Comparison of ENCODE assay signal across 1 cellular context in the genomic region with DNA sequence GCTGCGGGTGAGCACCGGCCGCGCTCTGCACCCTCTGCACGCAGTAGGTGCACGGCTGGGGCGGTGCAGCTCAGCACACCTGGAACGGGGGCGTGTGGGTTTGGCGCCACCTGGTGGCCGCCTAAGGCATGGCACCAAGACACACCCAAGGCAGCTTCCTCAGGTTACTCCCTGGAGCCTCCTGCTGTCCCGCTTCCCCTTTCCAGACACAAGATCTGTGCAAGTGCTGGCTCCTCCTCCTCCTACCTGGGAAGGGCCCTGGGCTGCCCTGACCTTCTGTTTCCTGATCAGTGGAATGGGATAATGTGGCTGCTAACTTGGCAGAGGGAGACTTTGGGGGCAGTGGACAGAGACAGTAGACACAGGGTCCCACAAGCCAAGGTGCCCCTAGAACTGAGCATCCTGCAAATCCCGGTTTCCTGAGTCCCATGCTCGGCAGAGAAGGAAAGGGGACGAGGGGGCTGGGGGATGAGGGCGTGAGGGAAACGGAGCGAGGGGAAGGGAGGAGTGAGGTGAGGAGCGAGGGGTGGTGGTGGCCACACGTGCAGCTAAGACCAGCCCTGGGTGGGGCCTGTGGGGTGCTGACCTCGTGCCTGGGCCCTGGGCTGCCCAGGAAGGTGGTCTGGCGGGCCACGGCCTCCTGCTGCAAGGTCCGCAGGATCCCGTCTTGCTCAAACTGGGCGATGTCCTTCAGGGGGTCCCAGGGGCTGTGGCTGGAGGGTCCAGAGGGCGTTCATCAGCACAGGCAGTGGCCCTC.
TF ChIP-seq lines count a peak whose summit lies in the region.

No MANE protein-coding gene starts in this region.

TF ChIP-seq in GM12878, 131 proteins besides CTCF, POLR2A, EP300 and RAD21 (continued from another document and continues in another):
- 0 out of 2 replicates have a peak, but pooled peaks have one; percentile 91 for TF ChIP-seq WRNIP1 (IDR thresholded peaks at IDR 0.05; ENCODE audit: borderline replicate concordance, low read depth, low read length)
- TF ChIP-seq SRF (IDR thresholded peaks at IDR 0.05; ENCODE audit: low read depth in 2 of 2, low read length in 2 of 2) = no peak
- peak in 1 of 2 experiments; percentile 55; a peak in 1 of 3 replicates for TF ChIP-seq EGR1 (IDR thresholded peaks at IDR 0.05; ENCODE audit: borderline replicate concordance in 1 of 2, low read depth in 2 of 2, low read length in 2 of 2)
- TF ChIP-seq, protein P1, sequence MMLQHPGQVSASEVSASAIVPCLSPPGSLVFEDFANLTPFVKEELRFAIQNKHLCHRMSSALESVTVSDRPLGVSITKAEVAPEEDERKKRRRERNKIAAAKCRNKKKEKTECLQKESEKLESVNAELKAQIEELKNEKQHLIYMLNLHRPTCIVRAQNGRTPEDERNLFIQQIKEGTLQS (IDR thresholded peaks at IDR 0.05; ENCODE audit: borderline replicate concordance, extremely low read depth, low read depth, low read length) = no peak
- TF ChIP-seq ZNF24 (IDR thresholded peaks at IDR 0.05) = no peak
- TF ChIP-seq ZBED1 (IDR thresholded peaks at IDR 0.05; ENCODE audit: borderline replicate concordance) = no peak
- TF ChIP-seq CREM (IDR thresholded peaks at IDR 0.05; ENCODE audit: low read depth) = no peak
- TF ChIP-seq SUPT20H (IDR thresholded peaks at IDR 0.05; ENCODE audit: borderline replicate concordance, control insufficient read depth, low read depth, low read length) = no peak
- no peak for TF ChIP-seq ZNF622 (IDR thresholded peaks at IDR 0.05)
- no peak for TF ChIP-seq ZNF217 (IDR thresholded peaks at IDR 0.05)
- TF ChIP-seq HCFC1 (IDR thresholded peaks at IDR 0.05; ENCODE audit: low read length) = 0 out of 2 replicates have a peak, but pooled peaks have one; percentile 35
- TF ChIP-seq FOXK2 (IDR thresholded peaks at IDR 0.05) = no peak
- TF ChIP-seq CEBPB (IDR thresholded peaks at IDR 0.05; ENCODE audit: borderline replicate concordance in 1 of 2, low read depth in 2 of 2, low read length in 2 of 2) = no peak
- TF ChIP-seq, protein P2, sequence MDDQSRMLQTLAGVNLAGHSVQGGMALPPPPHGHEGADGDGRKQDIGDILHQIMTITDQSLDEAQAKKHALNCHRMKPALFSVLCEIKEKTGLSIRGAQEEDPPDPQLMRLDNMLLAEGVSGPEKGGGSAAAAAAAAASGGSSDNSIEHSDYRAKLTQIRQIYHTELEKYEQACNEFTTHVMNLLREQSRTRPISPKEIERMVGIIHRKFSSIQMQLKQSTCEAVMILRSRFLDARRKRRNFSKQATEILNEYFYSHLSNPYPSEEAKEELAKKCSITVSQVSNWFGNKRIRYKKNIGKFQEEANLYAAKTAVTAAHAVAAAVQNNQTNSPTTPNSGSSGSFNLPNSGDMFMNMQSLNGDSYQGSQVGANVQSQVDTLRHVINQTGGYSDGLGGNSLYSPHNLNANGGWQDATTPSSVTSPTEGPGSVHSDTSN (IDR thresholded peaks at IDR 0.05; ENCODE audit: insufficient replicate concordance, low read depth, low read length) = no peak
- TF ChIP-seq, protein P3, sequence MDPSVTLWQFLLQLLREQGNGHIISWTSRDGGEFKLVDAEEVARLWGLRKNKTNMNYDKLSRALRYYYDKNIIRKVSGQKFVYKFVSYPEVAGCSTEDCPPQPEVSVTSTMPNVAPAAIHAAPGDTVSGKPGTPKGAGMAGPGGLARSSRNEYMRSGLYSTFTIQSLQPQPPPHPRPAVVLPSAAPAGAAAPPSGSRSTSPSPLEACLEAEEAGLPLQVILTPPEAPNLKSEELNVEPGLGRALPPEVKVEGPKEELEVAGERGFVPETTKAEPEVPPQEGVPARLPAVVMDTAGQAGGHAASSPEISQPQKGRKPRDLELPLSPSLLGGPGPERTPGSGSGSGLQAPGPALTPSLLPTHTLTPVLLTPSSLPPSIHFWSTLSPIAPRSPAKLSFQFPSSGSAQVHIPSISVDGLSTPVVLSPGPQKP (IDR thresholded peaks at IDR 0.05; ENCODE audit: low read depth, low read length) = no peak
- TF ChIP-seq HDGF (IDR thresholded peaks at IDR 0.05) = no peak
- TF ChIP-seq, protein P4, sequence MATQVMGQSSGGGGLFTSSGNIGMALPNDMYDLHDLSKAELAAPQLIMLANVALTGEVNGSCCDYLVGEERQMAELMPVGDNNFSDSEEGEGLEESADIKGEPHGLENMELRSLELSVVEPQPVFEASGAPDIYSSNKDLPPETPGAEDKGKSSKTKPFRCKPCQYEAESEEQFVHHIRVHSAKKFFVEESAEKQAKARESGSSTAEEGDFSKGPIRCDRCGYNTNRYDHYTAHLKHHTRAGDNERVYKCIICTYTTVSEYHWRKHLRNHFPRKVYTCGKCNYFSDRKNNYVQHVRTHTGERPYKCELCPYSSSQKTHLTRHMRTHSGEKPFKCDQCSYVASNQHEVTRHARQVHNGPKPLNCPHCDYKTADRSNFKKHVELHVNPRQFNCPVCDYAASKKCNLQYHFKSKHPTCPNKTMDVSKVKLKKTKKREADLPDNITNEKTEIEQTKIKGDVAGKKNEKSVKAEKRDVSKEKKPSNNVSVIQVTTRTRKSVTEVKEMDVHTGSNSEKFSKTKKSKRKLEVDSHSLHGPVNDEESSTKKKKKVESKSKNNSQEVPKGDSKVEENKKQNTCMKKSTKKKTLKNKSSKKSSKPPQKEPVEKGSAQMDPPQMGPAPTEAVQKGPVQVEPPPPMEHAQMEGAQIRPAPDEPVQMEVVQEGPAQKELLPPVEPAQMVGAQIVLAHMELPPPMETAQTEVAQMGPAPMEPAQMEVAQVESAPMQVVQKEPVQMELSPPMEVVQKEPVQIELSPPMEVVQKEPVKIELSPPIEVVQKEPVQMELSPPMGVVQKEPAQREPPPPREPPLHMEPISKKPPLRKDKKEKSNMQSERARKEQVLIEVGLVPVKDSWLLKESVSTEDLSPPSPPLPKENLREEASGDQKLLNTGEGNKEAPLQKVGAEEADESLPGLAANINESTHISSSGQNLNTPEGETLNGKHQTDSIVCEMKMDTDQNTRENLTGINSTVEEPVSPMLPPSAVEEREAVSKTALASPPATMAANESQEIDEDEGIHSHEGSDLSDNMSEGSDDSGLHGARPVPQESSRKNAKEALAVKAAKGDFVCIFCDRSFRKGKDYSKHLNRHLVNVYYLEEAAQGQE (IDR thresholded peaks at IDR 0.05; ENCODE audit: low read depth, low read length) = no peak
- TF ChIP-seq CHD2 (IDR thresholded peaks at IDR 0.05; ENCODE audit: borderline replicate concordance, low read depth, low read length) = 0 out of 2 replicates have a peak, but pooled peaks have one; percentile 30
- peak; percentile 69 for TF ChIP-seq SPI1 (IDR thresholded peaks at IDR 0.05; ENCODE audit: borderline replicate concordance, insufficient read depth, low read depth, low read length)
- TF ChIP-seq CBX5 (IDR thresholded peaks at IDR 0.05; ENCODE audit: low read depth) = no peak
- TF ChIP-seq, protein P5, sequence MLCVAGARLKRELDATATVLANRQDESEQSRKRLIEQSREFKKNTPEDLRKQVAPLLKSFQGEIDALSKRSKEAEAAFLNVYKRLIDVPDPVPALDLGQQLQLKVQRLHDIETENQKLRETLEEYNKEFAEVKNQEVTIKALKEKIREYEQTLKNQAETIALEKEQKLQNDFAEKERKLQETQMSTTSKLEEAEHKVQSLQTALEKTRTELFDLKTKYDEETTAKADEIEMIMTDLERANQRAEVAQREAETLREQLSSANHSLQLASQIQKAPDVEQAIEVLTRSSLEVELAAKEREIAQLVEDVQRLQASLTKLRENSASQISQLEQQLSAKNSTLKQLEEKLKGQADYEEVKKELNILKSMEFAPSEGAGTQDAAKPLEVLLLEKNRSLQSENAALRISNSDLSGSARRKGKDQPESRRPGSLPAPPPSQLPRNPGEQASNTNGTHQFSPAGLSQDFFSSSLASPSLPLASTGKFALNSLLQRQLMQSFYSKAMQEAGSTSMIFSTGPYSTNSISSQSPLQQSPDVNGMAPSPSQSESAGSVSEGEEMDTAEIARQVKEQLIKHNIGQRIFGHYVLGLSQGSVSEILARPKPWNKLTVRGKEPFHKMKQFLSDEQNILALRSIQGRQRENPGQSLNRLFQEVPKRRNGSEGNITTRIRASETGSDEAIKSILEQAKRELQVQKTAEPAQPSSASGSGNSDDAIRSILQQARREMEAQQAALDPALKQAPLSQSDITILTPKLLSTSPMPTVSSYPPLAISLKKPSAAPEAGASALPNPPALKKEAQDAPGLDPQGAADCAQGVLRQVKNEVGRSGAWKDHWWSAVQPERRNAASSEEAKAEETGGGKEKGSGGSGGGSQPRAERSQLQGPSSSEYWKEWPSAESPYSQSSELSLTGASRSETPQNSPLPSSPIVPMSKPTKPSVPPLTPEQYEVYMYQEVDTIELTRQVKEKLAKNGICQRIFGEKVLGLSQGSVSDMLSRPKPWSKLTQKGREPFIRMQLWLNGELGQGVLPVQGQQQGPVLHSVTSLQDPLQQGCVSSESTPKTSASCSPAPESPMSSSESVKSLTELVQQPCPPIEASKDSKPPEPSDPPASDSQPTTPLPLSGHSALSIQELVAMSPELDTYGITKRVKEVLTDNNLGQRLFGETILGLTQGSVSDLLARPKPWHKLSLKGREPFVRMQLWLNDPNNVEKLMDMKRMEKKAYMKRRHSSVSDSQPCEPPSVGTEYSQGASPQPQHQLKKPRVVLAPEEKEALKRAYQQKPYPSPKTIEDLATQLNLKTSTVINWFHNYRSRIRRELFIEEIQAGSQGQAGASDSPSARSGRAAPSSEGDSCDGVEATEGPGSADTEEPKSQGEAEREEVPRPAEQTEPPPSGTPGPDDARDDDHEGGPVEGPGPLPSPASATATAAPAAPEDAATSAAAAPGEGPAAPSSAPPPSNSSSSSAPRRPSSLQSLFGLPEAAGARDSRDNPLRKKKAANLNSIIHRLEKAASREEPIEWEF (IDR thresholded peaks at IDR 0.05; ENCODE audit: insufficient replicate concordance, low read depth, low read length) = no peak
- 0 out of 3 replicates have a peak, but pooled peaks have one; percentile 18 for TF ChIP-seq POU2F2 (IDR thresholded peaks at IDR 0.05; ENCODE audit: borderline replicate concordance, low read depth, low read length)
- TF ChIP-seq TAF1 (IDR thresholded peaks at IDR 0.05; ENCODE audit: borderline replicate concordance, low read depth, low read length) = no peak
- no peak for TF ChIP-seq RAD51 (IDR thresholded peaks at IDR 0.05)
- TF ChIP-seq BHLHE40 (IDR thresholded peaks at IDR 0.05; ENCODE audit: borderline replicate concordance in 1 of 2, low read depth in 2 of 2, low read length in 1 of 2) = peak; percentile 28 to 47; a peak in 2 of 4 replicates
- TF ChIP-seq IKZF1 (conservative IDR thresholded peaks at IDR 0.05) = peak; percentile 50; the same call in 1 of the 2 replicates
- TF ChIP-seq ZNF207 (IDR thresholded peaks at IDR 0.05; ENCODE audit: borderline replicate concordance) = peak; percentile 75; the same call in 1 of the 2 replicates
- TF ChIP-seq RFX5 (IDR thresholded peaks at IDR 0.05; ENCODE audit: low read depth, low read length) = no peak
- no peak for TF ChIP-seq CHD1 (IDR thresholded peaks at IDR 0.05; ENCODE audit: low read depth, low read length)
- TF ChIP-seq GATAD2B (conservative IDR thresholded peaks at IDR 0.05; ENCODE audit: low read depth) = 0 out of 2 replicates have a peak, but pooled peaks have one; percentile 22
- TF ChIP-seq TCF3 (IDR thresholded peaks at IDR 0.05; ENCODE audit: borderline replicate concordance, insufficient read depth, low read depth, low read length) = peak; percentile 78; the same call in 1 of the 2 replicates
- TF ChIP-seq PML (IDR thresholded peaks at IDR 0.05; ENCODE audit: low read length) = no peak
- TF ChIP-seq CBFB (IDR thresholded peaks at IDR 0.05; ENCODE audit: low read depth) = no peak
- TF ChIP-seq STAT1 (conservative IDR thresholded peaks at IDR 0.05) = 0 out of 2 replicates have a peak, but pooled peaks have one; percentile 44
- TF ChIP-seq NR2C1 (IDR thresholded peaks at IDR 0.05) = no peak
- TF ChIP-seq, protein P6, sequence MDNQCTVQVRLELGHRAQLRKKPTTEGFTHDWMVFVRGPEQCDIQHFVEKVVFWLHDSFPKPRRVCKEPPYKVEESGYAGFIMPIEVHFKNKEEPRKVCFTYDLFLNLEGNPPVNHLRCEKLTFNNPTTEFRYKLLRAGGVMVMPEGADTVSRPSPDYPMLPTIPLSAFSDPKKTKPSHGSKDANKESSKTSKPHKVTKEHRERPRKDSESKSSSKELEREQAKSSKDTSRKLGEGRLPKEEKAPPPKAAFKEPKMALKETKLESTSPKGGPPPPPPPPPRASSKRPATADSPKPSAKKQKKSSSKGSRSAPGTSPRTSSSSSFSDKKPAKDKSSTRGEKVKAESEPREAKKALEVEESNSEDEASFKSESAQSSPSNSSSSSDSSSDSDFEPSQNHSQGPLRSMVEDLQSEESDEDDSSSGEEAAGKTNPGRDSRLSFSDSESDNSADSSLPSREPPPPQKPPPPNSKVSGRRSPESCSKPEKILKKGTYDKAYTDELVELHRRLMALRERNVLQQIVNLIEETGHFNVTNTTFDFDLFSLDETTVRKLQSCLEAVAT (IDR thresholded peaks at IDR 0.05) = no peak
- 0 out of 2 replicates have a peak, but pooled peaks have one; percentile 27 for TF ChIP-seq IRF4 (IDR thresholded peaks at IDR 0.05; ENCODE audit: low read depth, low read length)
- peak; percentile 99 for TF ChIP-seq SMC3 (IDR thresholded peaks at IDR 0.05; ENCODE audit: borderline replicate concordance, low read length)
- peak; percentile 48; the same call in 1 of the 2 replicates for TF ChIP-seq YY1 (IDR thresholded peaks at IDR 0.05; ENCODE audit: low read depth, low read length)
- no peak for TF ChIP-seq ZNF274 (IDR thresholded peaks at IDR 0.05; ENCODE audit: insufficient read depth, insufficient read length)
- TF ChIP-seq EED (IDR thresholded peaks at IDR 0.05; ENCODE audit: low read depth) = 0 out of 2 replicates have a peak, but pooled peaks have one; percentile 19
- TF ChIP-seq TCF12 (IDR thresholded peaks at IDR 0.05; ENCODE audit: low read depth, low read length) = peak; percentile 70; the same call in 1 of the 2 replicates
- TF ChIP-seq BACH1 (IDR thresholded peaks at IDR 0.05; ENCODE audit: borderline replicate concordance) = no peak
- peak; percentile 99 for TF ChIP-seq DPF2 (IDR thresholded peaks at IDR 0.05)
- TF ChIP-seq EZH2 (IDR thresholded peaks at IDR 0.05; ENCODE audit: borderline replicate concordance, control insufficient read depth, low read depth, low read length) = no peak
- TF ChIP-seq, protein P7, sequence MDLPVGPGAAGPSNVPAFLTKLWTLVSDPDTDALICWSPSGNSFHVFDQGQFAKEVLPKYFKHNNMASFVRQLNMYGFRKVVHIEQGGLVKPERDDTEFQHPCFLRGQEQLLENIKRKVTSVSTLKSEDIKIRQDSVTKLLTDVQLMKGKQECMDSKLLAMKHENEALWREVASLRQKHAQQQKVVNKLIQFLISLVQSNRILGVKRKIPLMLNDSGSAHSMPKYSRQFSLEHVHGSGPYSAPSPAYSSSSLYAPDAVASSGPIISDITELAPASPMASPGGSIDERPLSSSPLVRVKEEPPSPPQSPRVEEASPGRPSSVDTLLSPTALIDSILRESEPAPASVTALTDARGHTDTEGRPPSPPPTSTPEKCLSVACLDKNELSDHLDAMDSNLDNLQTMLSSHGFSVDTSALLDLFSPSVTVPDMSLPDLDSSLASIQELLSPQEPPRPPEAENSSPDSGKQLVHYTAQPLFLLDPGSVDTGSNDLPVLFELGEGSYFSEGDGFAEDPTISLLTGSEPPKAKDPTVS (IDR thresholded peaks at IDR 0.05; ENCODE audit: low read depth, low read length) = no peak
- TF ChIP-seq RB1 (IDR thresholded peaks at IDR 0.05; ENCODE audit: borderline replicate concordance) = 0 out of 2 replicates have a peak, but pooled peaks have one; percentile 53
- TF ChIP-seq HDAC6 (IDR thresholded peaks at IDR 0.05; ENCODE audit: unreplicated experiment) = no peak
- TF ChIP-seq ASH2L (IDR thresholded peaks at IDR 0.05; ENCODE audit: borderline replicate concordance, low read depth) = no peak
- TF ChIP-seq ZSCAN29 (IDR thresholded peaks at IDR 0.05) = no peak
- 0 out of 2 replicates have a peak, but pooled peaks have one; percentile 44 for TF ChIP-seq ESRRA (IDR thresholded peaks at IDR 0.05; ENCODE audit: low read length)
